Comparison of ENCODE assay signal across 11 cellular contexts in genomic region chr3:156761007-156761406, GRCh38.
DNase-seq lines count a peak whose midpoint lies in the region; ATAC-seq, FAIRE-seq and TF ChIP-seq lines count a peak whose summit lies in the region.
"Had no signal": no experiment of that assay in that cellular context is flagged by ENCODE, and none has a peak within 500 bp of the region (broad histone marks: within the 10 kb centered on the region; RNA-seq: fewer than 3 reads in every experiment).

No MANE protein-coding gene starts in this region.

- WGBS in mesodermal cell (ENCODE audit: insufficient coverage in 2 of 2), 2 experiments = 26 to 32% methylated on average over 2 of the region's 2 CpGs

- H3K36me3 ChIP-seq in OCI-LY1 (ENCODE audit: insufficient read depth, low read length) (no peaks in the 10 kb centered on the region), mesodermal cell (ENCODE audit: control insufficient read depth, insufficient read depth, low read length) (no peaks in the 10 kb centered on the region), vagina (no peaks in the 10 kb centered on the region)
- H3K36me3 ChIP-seq: esophagus squamous epithelium had no signal

- H3K79me2 ChIP-seq in OCI-LY1 (ENCODE audit: insufficient read depth, low read length) = no peaks in the 10 kb centered on the region

- no peak overlapping the region for H3K9ac ChIP-seq in OCI-LY1 (ENCODE audit: low read length)

- no peak for TF ChIP-seq POLR2A in vagina (IDR thresholded peaks at IDR 0.05)

- H3K4me1 ChIP-seq in OCI-LY1 (ENCODE audit: insufficient read depth, low read length, severe bottlenecking) (peaks cover 25% of the 10 kb centered on the region), mesodermal cell (ENCODE audit: control insufficient read depth, insufficient read depth, low read length, poor library complexity, severe bottlenecking) (peaks cover 10% of the 10 kb centered on the region), vagina (no peaks in the 10 kb centered on the region)

- no peaks in the 10 kb centered on the region for H4K20me1 ChIP-seq in OCI-LY1 (ENCODE audit: insufficient read depth, low read length)

- TF ChIP-seq CTCF in OCI-LY1 (IDR thresholded peaks at IDR 0.05; ENCODE audit: low read length) = no peak
- TF ChIP-seq CTCF in vagina (IDR thresholded peaks at IDR 0.05) = no peak

- no peak overlapping the region for H3K4me2 ChIP-seq in OCI-LY1 (ENCODE audit: low read length)

- peak; percentile 52 for DNase-seq in COR-L47 (lab: John Stamatoyannopoulos, UW)
- DNase-seq in UCSD-AML1 (lab: John Stamatoyannopoulos, UW; ENCODE audit: unreplicated experiment) = no peak
- DNase-seq in vagina (ENCODE audit: extremely low spot score in 2 of 2) = no peak
- no peak for DNase-seq in HTR-8/SVneo (ENCODE audit: insufficient read length, low spot score)
- DNase-seq in activated naive CD4-positive, alpha-beta T cell treated with anti-CD3 and anti-CD28 coated beads, Interleukin-2, amount 50 U/mL, for 16 hours = no peak
- DNase-seq: activated naive CD8-positive, alpha-beta T cell treated with anti-CD3 and anti-CD28 coated beads, Interleukin-2, amount 50 U/mL, for 24 hours; esophagus squamous epithelium had no signal

- no peaks in the 10 kb centered on the region; the same call in 1 of the 2 replicates for H3F3A ChIP-seq in OCI-LY1 (ENCODE audit: insufficient read depth, low read length)

- peak; percentile 21 for ATAC-seq in HG03064 (IDR thresholded peaks at IDR 0.05; ENCODE audit: low read depth, unreplicated experiment)
- ATAC-seq: activated naive CD8-positive, alpha-beta T cell treated with anti-CD3 and anti-CD28 coated beads, Interleukin-2, amount 50 U/mL, for 24 hours had no signal

- no peak for FAIRE-seq in HTR-8/SVneo (lab: Jason Lieb, UNC)
- FAIRE-seq: urothelium cell line had no signal

- H3K27me3 ChIP-seq in OCI-LY1 (ENCODE audit: insufficient read depth, low read length) (no peaks in the 10 kb centered on the region), vagina (no peaks in the 10 kb centered on the region)
- H3K27me3 ChIP-seq: esophagus squamous epithelium had no signal

- no peak overlapping the region for H2AFZ ChIP-seq in OCI-LY1 (ENCODE audit: low read length)

- H3K9me3 ChIP-seq in OCI-LY1 (ENCODE audit: low read length) (no peaks in the 10 kb centered on the region; the same call in 1 of the 2 replicates), mesodermal cell (ENCODE audit: control insufficient read depth, low read length) (peaks cover 3% of the 10 kb centered on the region), vagina (no peaks in the 10 kb centered on the region)
- H3K9me3 ChIP-seq: esophagus squamous epithelium had no signal

- intact Hi-C loops in vagina (cut with DNase I) = no loop called here

- H3K27ac ChIP-seq in OCI-LY1 (ENCODE audit: low read depth, low read length, poor library complexity, severe bottlenecking) (peak overlapping the region; percentile 13), mesodermal cell (ENCODE audit: low read depth, low read length, severe bottlenecking) (peak overlapping the region; percentile 80), vagina (no peak overlapping the region)

- no peak overlapping the region for H3K4me3 ChIP-seq in OCI-LY1 (ENCODE audit: low read depth, low read length, poor library complexity, severe bottlenecking)
- H3K4me3 ChIP-seq in mesodermal cell (ENCODE audit: extremely low read depth, insufficient read depth, low read length, poor library complexity, severe bottlenecking) = no peak overlapping the region
- H3K4me3 ChIP-seq in vagina = no peak overlapping the region
- H3K4me3 ChIP-seq: esophagus squamous epithelium had no signal

- H3K9me2 ChIP-seq in OCI-LY1 (ENCODE audit: low read depth, low read length) = no peaks in the 10 kb centered on the region
